In genomic region chr10:124065382-124066155, GRCh38 we compare ENCODE assay signal across 14 cellular contexts. TPM values are rescaled to one million over a fixed set of nuclear protein-coding genes. Genes with fewer than 3 reads are reported as not detected.
DNase-seq lines count a peak whose midpoint lies in the region; ATAC-seq, FAIRE-seq and TF ChIP-seq lines count a peak whose summit lies in the region.
"Had no signal": no experiment of that assay in that cellular context is flagged by ENCODE, and none has a peak within 500 bp of the region (broad histone marks: within the 10 kb centered on the region; RNA-seq: fewer than 3 reads in every experiment).

No MANE protein-coding gene starts in this region.

- no peak for FAIRE-seq in D721Med (lab: Jason Lieb, UNC)

- H3K9me3 ChIP-seq in KOPT-K1 (ENCODE audit: insufficient read depth, low read length, poor library complexity, severe bottlenecking) (no peaks in the 10 kb centered on the region), A673 (ENCODE audit: low read depth, low read length, poor library complexity, severe bottlenecking) (no peaks in the 10 kb centered on the region)

- H3K27ac Mint-ChIP-seq in brain (peak overlapping the region in 4 of 5 experiments; percentile 23 to 68 (median 26)), mesothelial cell of epicardium (peak overlapping the region; percentile 86), type B pancreatic cell (peak overlapping the region; percentile 8)
- H3K27ac Mint-ChIP-seq: activated naive CD4-positive, alpha-beta T cell treated with anti-CD3 and anti-CD28 coated beads for 36 hours had no signal

- CTCF ChIA-PET in A673 (lab: Charles Lee), result no interaction called here

- TF ChIP-seq CTCF in brain (conservative IDR thresholded peaks at IDR 0.05) (no peak), mesothelial cell of epicardium (IDR thresholded peaks at IDR 0.05; ENCODE audit: unreplicated experiment) (no peak), type B pancreatic cell (conservative IDR thresholded peaks at IDR 0.05) (no peak), D721Med (IDR thresholded peaks at IDR 0.05; ENCODE audit: insufficient read depth, missing control alignments) (no peak), A673 (conservative IDR thresholded peaks at IDR 0.05; ENCODE audit: low read depth, low read length) (no peak)

- H3K36me3 ChIP-seq in KOPT-K1 (ENCODE audit: insufficient read depth, low read length) (no peaks in the 10 kb centered on the region), A673 (ENCODE audit: insufficient read depth, low read length, poor library complexity, severe bottlenecking) (no peaks in the 10 kb centered on the region)

- H3K9me3 Mint-ChIP-seq in brain (no peaks in the 10 kb centered on the region), mesothelial cell of epicardium (no peaks in the 10 kb centered on the region), type B pancreatic cell (no peaks in the 10 kb centered on the region)
- H3K9me3 Mint-ChIP-seq: activated naive CD4-positive, alpha-beta T cell treated with anti-CD3 and anti-CD28 coated beads for 36 hours; neural crest cell had no signal

- peak overlapping the region in 1 of 5 experiments; percentile 4 for H3K4me3 Mint-ChIP-seq in brain
- peak overlapping the region; percentile 58 for H3K4me3 Mint-ChIP-seq in mesothelial cell of epicardium
- H3K4me3 Mint-ChIP-seq in type B pancreatic cell, result no peak overlapping the region
- H3K4me3 Mint-ChIP-seq: neural crest cell had no signal

- BruUV-seq in A673 (replicated peaks; lab: Mats Ljungman, UMichigan), result no TSS peak

- H3K27ac ChIP-seq in KOPT-K1 (ENCODE audit: low read depth, low read length, poor library complexity, severe bottlenecking), result peak overlapping the region; percentile 47
- H3K27ac ChIP-seq in A673 (ENCODE audit: low read depth, low read length, poor library complexity, severe bottlenecking), result no peak overlapping the region

- no peaks in the 10 kb centered on the region for H3K27me3 ChIP-seq in A673 (replicated peaks; ENCODE audit: insufficient read depth, low read depth, low read length, poor library complexity)

- ATAC-seq in GM21529 (IDR thresholded peaks at IDR 0.05; ENCODE audit: unreplicated experiment), result no peak
- no peak for ATAC-seq in HG02885 (IDR thresholded peaks at IDR 0.05; ENCODE audit: poor library complexity, unreplicated experiment)

- peaks cover 6% of the 10 kb centered on the region for H3K27me3 Mint-ChIP-seq in brain
- H3K27me3 Mint-ChIP-seq in mesothelial cell of epicardium (ENCODE audit: low read depth), result no peaks in the 10 kb centered on the region
- no peaks in the 10 kb centered on the region for H3K27me3 Mint-ChIP-seq in type B pancreatic cell

- POLR2A ChIA-PET in A673 (lab: Charles Lee; ENCODE audit: low non-redundant PET), result interaction anchor here (0.6 kb wide), 1 partner anchor 433 kb away, joined by 11 read pairs; no protein-coding TSS in a partner anchor

- DNase-seq in mesothelial cell of epicardium (ENCODE audit: low spot score in 2 of 2, unreplicated experiment in 2 of 2), result no peak
- no peak for DNase-seq in type B pancreatic cell (ENCODE audit: extremely low spot score, unreplicated experiment)
- no peak for DNase-seq in D721Med (ENCODE audit: insufficient read length, low spot score)
- DNase-seq in A673 (ENCODE audit: low spot score), result no peak
- DNase-seq: activated naive CD4-positive, alpha-beta T cell treated with anti-CD3 and anti-CD28 coated beads for 36 hours; central memory CD4-positive, alpha-beta T cell; kidney glomerular epithelial cell; NCI-H187; SHP77 treated with DMSO at 0.1 percent for 48 hours had no signal

- peaks cover 17% of the 10 kb centered on the region for H3K4me1 ChIP-seq in A673 (ENCODE audit: insufficient read depth, low read length, poor library complexity, severe bottlenecking)

- H3K36me3 Mint-ChIP-seq in brain (no peaks in the 10 kb centered on the region), mesothelial cell of epicardium (no peaks in the 10 kb centered on the region), type B pancreatic cell (peaks cover 7% of the 10 kb centered on the region)

- intact Hi-C loops in A673 (cut with micrococcal nuclease; ENCODE audit: unreplicated experiment), result no loop called here

- H3K4me1 Mint-ChIP-seq in brain, result peaks cover 90% of the 10 kb centered on the region
- peaks cover 67% of the 10 kb centered on the region for H3K4me1 Mint-ChIP-seq in mesothelial cell of epicardium
- H3K4me1 Mint-ChIP-seq in type B pancreatic cell (ENCODE audit: unreplicated experiment), result peaks cover 38% of the 10 kb centered on the region

- no peak overlapping the region for H3K4me3 ChIP-seq in A673 (ENCODE audit: low read depth, low read length, poor library complexity, severe bottlenecking)

RNA-seq across cellular contexts. Expression of gene CHST15, which starts 27.8 kb away (rescaled TPM):
- 6.0 TPM for polyA plus RNA-seq in brain (ENCODE audit: insufficient read depth, low read depth, low replicate concordance)
- 34.5 to 39.4 TPM (median 35.9 TPM) in 3 replicates for total RNA-seq in mesothelial cell of epicardium
- 22.9 and 56.2 TPM in 2 replicates for total RNA-seq in type B pancreatic cell (ENCODE audit: low replicate concordance)
- total RNA-seq in A673 (2021), result 1.7 and 2.7 TPM in 2 replicates

Comparison
In these comparisons a context has a peak if more than half of its experiments do, and no peak if none do; other contexts are left out.
1. H3K27ac Mint-ChIP-seq: peak in every context shown above with its lines; median percentile 86 in mesothelial cell of epicardium; 26 in brain; 8 in type B pancreatic cell.